ENCODE assay signal across 22 cellular contexts in genomic region chr9:7937018-7937417, GRCh38.
"Had no signal": no experiment of that assay in that cellular context is flagged by ENCODE, and none has a peak within 500 bp of the region (broad histone marks: within the 10 kb centered on the region; RNA-seq: fewer than 3 reads in every experiment).

No MANE protein-coding gene starts in this region.

- H3K27ac ChIP-seq: HL-60, KMS-11, SJSA1, SK-N-MC had no signal

- ATAC-seq: K562 had no signal

- H3K27me3 ChIP-seq: SJSA1 had no signal

- H3K36me3 ChIP-seq: SJSA1 had no signal

- H3K9me3 ChIP-seq: SJSA1 had no signal

- H3K4me3 ChIP-seq: K562, SJSA1, SK-N-MC had no signal

- H3K4me1 ChIP-seq: SJSA1 had no signal

- DNase-seq: Kasumi-1, MM.1S, NCI-H1092 treated with DMSO at 0.1 percent for 48 hours, NCI-H1436, NCI-H187, NCI-H2029, NCI-H2081 treated with DMSO at 0.1 percent for 48 hours, NCI-H2171, NCI-H226, NCI-H446, NCI-H510A, NCI-H524 treated with DMSO at 0.1 percent for 48 hours, NCI-H69, NCI-H774, Right ventricle myocardium superior, RPMI8226, SIG-M5 had no signal
